In genomic region chr1:33370286-33370685, GRCh38 we compare ENCODE assay signal across 2 cellular contexts.
TF ChIP-seq lines count a peak whose summit lies in the region.

No MANE protein-coding gene starts in this region.

TF ChIP-seq in SK-N-SH, 30 proteins besides CTCF, POLR2A, EP300 and RAD21:
- TF ChIP-seq MEF2A (IDR thresholded peaks at IDR 0.05; ENCODE audit: borderline replicate concordance, low read depth) (no peak), FOXJ3 (CRISPR knock-in tag; IDR thresholded peaks at IDR 0.05) (no peak), FOXM1 (IDR thresholded peaks at IDR 0.05; ENCODE audit: low read depth) (no peak), NRF1 (IDR thresholded peaks at IDR 0.05; ENCODE audit: low read depth, low read length) (no peak), TCF12 (IDR thresholded peaks at IDR 0.05) (no peak), RXRA (IDR thresholded peaks at IDR 0.05; ENCODE audit: borderline replicate concordance, low read depth) (no peak), IRF3 (IDR thresholded peaks at IDR 0.05; ENCODE audit: low read depth, low read length) (no peak), SMC3 (IDR thresholded peaks at IDR 0.05; ENCODE audit: low read depth, low read length) (no peak), JUND (IDR thresholded peaks at IDR 0.05) (no peak), GABPA (IDR thresholded peaks at IDR 0.05; ENCODE audit: low read depth) (no peak), YY1 (IDR thresholded peaks at IDR 0.05; ENCODE audit: low read depth) (no peak), NFIC (IDR thresholded peaks at IDR 0.05; ENCODE audit: borderline replicate concordance) (no peak), EZH2phosphoT487 (IDR thresholded peaks at IDR 0.05; ENCODE audit: borderline replicate concordance, low read depth) (no peak)
- TF ChIP-seq, protein P1, sequence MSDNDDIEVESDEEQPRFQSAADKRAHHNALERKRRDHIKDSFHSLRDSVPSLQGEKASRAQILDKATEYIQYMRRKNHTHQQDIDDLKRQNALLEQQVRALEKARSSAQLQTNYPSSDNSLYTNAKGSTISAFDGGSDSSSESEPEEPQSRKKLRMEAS (IDR thresholded peaks at IDR 0.05; ENCODE audit: low read depth) = no peak
- TF ChIP-seq, protein P2, sequence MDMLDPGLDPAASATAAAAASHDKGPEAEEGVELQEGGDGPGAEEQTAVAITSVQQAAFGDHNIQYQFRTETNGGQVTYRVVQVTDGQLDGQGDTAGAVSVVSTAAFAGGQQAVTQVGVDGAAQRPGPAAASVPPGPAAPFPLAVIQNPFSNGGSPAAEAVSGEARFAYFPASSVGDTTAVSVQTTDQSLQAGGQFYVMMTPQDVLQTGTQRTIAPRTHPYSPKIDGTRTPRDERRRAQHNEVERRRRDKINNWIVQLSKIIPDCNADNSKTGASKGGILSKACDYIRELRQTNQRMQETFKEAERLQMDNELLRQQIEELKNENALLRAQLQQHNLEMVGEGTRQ (IDR thresholded peaks at IDR 0.05; ENCODE audit: borderline replicate concordance, low read depth, low read length) = no peak
- TF ChIP-seq, protein P3, sequence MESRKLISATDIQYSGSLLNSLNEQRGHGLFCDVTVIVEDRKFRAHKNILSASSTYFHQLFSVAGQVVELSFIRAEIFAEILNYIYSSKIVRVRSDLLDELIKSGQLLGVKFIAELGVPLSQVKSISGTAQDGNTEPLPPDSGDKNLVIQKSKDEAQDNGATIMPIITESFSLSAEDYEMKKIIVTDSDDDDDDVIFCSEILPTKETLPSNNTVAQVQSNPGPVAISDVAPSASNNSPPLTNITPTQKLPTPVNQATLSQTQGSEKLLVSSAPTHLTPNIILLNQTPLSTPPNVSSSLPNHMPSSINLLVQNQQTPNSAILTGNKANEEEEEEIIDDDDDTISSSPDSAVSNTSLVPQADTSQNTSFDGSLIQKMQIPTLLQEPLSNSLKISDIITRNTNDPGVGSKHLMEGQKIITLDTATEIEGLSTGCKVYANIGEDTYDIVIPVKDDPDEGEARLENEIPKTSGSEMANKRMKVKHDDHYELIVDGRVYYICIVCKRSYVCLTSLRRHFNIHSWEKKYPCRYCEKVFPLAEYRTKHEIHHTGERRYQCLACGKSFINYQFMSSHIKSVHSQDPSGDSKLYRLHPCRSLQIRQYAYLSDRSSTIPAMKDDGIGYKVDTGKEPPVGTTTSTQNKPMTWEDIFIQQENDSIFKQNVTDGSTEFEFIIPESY (IDR thresholded peaks at IDR 0.05; ENCODE audit: borderline replicate concordance, low read depth) = no peak
- TF ChIP-seq, protein P4, sequence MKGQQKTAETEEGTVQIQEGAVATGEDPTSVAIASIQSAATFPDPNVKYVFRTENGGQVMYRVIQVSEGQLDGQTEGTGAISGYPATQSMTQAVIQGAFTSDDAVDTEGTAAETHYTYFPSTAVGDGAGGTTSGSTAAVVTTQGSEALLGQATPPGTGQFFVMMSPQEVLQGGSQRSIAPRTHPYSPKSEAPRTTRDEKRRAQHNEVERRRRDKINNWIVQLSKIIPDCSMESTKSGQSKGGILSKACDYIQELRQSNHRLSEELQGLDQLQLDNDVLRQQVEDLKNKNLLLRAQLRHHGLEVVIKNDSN (IDR thresholded peaks at IDR 0.05; ENCODE audit: borderline replicate concordance, low read depth) = no peak

TF ChIP-seq in SK-N-SH treated with all-trans-retinoic acid at 6 μM for 48 hours, 23 proteins besides CTCF, POLR2A, EP300 and RAD21:
- no peak for TF ChIP-seq ZFP3 (CRISPR knock-in tag; IDR thresholded peaks at IDR 0.05)
- TF ChIP-seq CSRNP3 (CRISPR knock-in tag; IDR thresholded peaks at IDR 0.05) = no peak
- no peak for TF ChIP-seq ARNTL (CRISPR knock-in tag; IDR thresholded peaks at IDR 0.05; ENCODE audit: borderline replicate concordance, low read depth)
- no peak for TF ChIP-seq ZNF70 (CRISPR knock-in tag; IDR thresholded peaks at IDR 0.05)
- TF ChIP-seq, protein P5, sequence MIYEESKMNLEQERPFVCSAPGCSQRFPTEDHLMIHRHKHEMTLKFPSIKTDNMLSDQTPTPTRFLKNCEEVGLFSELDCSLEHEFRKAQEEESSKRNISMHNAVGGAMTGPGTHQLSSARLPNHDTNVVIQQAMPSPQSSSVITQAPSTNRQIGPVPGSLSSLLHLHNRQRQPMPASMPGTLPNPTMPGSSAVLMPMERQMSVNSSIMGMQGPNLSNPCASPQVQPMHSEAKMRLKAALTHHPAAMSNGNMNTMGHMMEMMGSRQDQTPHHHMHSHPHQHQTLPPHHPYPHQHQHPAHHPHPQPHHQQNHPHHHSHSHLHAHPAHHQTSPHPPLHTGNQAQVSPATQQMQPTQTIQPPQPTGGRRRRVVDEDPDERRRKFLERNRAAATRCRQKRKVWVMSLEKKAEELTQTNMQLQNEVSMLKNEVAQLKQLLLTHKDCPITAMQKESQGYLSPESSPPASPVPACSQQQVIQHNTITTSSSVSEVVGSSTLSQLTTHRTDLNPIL (CRISPR knock-in tag; IDR thresholded peaks at IDR 0.05; ENCODE audit: low read depth) = no peak
- TF ChIP-seq POU6F1 (CRISPR knock-in tag; IDR thresholded peaks at IDR 0.05; ENCODE audit: borderline replicate concordance, low read depth) = no peak
- TF ChIP-seq BACH2 (CRISPR knock-in tag; IDR thresholded peaks at IDR 0.05; ENCODE audit: borderline replicate concordance) = no peak
- no peak for TF ChIP-seq ZNF8 (CRISPR knock-in tag; IDR thresholded peaks at IDR 0.05)
- TF ChIP-seq ZFP30 (CRISPR knock-in tag; IDR thresholded peaks at IDR 0.05) = no peak
- no peak for TF ChIP-seq SNAI2 (CRISPR knock-in tag; IDR thresholded peaks at IDR 0.05)
- no peak for TF ChIP-seq OSR1 (CRISPR knock-in tag; IDR thresholded peaks at IDR 0.05)
- no peak for TF ChIP-seq PPARA (CRISPR knock-in tag; IDR thresholded peaks at IDR 0.05; ENCODE audit: borderline replicate concordance)
- TF ChIP-seq, protein P6, sequence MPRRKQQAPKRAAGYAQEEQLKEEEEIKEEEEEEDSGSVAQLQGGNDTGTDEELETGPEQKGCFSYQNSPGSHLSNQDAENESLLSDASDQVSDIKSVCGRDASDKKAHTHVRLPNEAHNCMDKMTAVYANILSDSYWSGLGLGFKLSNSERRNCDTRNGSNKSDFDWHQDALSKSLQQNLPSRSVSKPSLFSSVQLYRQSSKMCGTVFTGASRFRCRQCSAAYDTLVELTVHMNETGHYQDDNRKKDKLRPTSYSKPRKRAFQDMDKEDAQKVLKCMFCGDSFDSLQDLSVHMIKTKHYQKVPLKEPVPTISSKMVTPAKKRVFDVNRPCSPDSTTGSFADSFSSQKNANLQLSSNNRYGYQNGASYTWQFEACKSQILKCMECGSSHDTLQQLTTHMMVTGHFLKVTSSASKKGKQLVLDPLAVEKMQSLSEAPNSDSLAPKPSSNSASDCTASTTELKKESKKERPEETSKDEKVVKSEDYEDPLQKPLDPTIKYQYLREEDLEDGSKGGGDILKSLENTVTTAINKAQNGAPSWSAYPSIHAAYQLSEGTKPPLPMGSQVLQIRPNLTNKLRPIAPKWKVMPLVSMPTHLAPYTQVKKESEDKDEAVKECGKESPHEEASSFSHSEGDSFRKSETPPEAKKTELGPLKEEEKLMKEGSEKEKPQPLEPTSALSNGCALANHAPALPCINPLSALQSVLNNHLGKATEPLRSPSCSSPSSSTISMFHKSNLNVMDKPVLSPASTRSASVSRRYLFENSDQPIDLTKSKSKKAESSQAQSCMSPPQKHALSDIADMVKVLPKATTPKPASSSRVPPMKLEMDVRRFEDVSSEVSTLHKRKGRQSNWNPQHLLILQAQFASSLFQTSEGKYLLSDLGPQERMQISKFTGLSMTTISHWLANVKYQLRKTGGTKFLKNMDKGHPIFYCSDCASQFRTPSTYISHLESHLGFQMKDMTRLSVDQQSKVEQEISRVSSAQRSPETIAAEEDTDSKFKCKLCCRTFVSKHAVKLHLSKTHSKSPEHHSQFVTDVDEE (CRISPR knock-in tag; IDR thresholded peaks at IDR 0.05) = no peak
